35 cellular contexts compared by ENCODE assay signal in the genomic region with DNA sequence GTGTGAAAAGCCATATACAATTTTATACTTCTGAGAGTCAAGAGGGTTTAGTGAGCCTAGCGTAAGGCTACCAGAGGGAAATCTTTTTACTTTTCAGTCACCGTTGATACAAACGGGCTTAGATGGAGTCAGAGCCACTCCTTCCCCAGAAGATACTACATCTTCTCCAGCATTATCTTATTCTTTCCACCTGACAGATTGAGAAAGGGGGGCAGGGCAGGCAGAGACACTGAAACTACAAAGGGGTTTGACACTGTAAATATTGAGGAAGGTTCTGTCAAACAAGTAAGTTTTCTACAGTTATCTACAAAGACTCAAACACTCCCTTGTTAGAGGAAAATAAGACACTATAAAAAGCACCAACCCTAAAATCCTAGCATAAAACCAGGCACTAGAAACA.
DNase-seq lines count a peak whose midpoint lies in the region; ATAC-seq, FAIRE-seq and TF ChIP-seq lines count a peak whose summit lies in the region.
"Had no signal": no experiment of that assay in that cellular context is flagged by ENCODE, and none has a peak within 500 bp of the region (broad histone marks: within the 10 kb centered on the region; RNA-seq: fewer than 3 reads in every experiment).

No MANE protein-coding gene starts in this region.

- TF ChIP-seq EP300 in K562 (IDR thresholded peaks at IDR 0.05; ENCODE audit: low read length) = no peak; the same call in 1 of the 2 replicates

- no peaks in the 10 kb centered on the region for H3K36me3 ChIP-seq in cardiac muscle cell
- H3K36me3 ChIP-seq in Caco-2 (ENCODE audit: control insufficient read depth, insufficient read depth, low read length) = no peaks in the 10 kb centered on the region
- H3K36me3 ChIP-seq in K562 (ENCODE audit: control insufficient read depth, insufficient read depth, low read length) = no peaks in the 10 kb centered on the region
- no peaks in the 10 kb centered on the region for H3K36me3 ChIP-seq in mesodermal cell (ENCODE audit: control insufficient read depth, insufficient read depth, low read length)
- H3K36me3 ChIP-seq: BE2C; BLaER1; BLaER1 treated with 17β-estradiol and CSF1 and Interleukin-3, amounts not matched to agents 10 nM and 100 nM had no signal

- CTCF ChIA-PET in Caco-2 (lab: Charles Lee) = no interaction called here
- CTCF ChIA-PET in K562 (lab: Yijun Ruan, JAX; ENCODE audit: low intra/inter-chr PET ratio) = no interaction called here

- H3K9ac ChIP-seq in K562 (ENCODE audit: insufficient read depth in 1 of 2, low read depth in 2 of 2, low read length in 2 of 2) = no peak overlapping the region
- H3K9ac ChIP-seq: BLaER1; BLaER1 treated with 17β-estradiol and CSF1 and Interleukin-3, amounts not matched to agents 10 nM and 100 nM had no signal

- no peak for TF ChIP-seq POLR2A in K562 (conservative IDR thresholded peaks at IDR 0.05)

- peak overlapping the region; percentile 76 for H3K27ac ChIP-seq in cardiac muscle cell
- H3K27ac ChIP-seq in K562 (ENCODE audit: extremely low read depth, low read depth, low read length) = no peak overlapping the region
- peak overlapping the region; percentile 60 for H3K27ac ChIP-seq in mesodermal cell (ENCODE audit: low read depth, low read length, severe bottlenecking)
- H3K27ac ChIP-seq: 22Rv1; A549; BLaER1; BLaER1 treated with 17β-estradiol and CSF1 and Interleukin-3, amounts not matched to agents 10 nM and 100 nM; C4-2B had no signal

- peaks cover 18% of the 10 kb centered on the region for H3K4me1 Mint-ChIP-seq in Caco-2 (ENCODE audit: low read depth, unreplicated experiment)
- H3K4me1 Mint-ChIP-seq: B cell; CD14-positive monocyte; CD4-positive, CD25-positive, alpha-beta regulatory T cell; CD8-positive, alpha-beta memory T cell had no signal

- H3K9me3 ChIP-seq in cardiac muscle cell (ENCODE audit: low read depth) (no peaks in the 10 kb centered on the region), Caco-2 (no peaks in the 10 kb centered on the region), K562 (replicated peaks; ENCODE audit: control insufficient read depth, insufficient read depth, low read depth, low read length) (no peaks in the 10 kb centered on the region), mesodermal cell (ENCODE audit: control insufficient read depth, low read length) (no peaks in the 10 kb centered on the region)
- H3K9me3 ChIP-seq: A549, BLaER1 had no signal

- POLR2A ChIA-PET in Caco-2 (lab: Charles Lee) = no interaction called here
- POLR2A ChIA-PET in K562 (lab: Yijun Ruan, JAX) = interaction anchor here (0.7 kb wide), 1 partner anchor 279 kb away, joined by 5 read pairs; no protein-coding TSS in a partner anchor

- FAIRE-seq in K562 (lab: Jason Lieb, UNC) = peak; percentile 54
- FAIRE-seq: A204.1, A549, D721Med had no signal

- DNase-seq in cardiac muscle cell (ENCODE audit: low read depth in 1 of 2, low spot score in 1 of 2) (no peak), left cardiac atrium (no peak), Caco-2 (peak in 1 of 2 experiments; percentile 15), K562 (ENCODE audit: extremely low read depth in 1 of 4, low spot score in 3 of 4) (peak in 2 of 4 experiments; percentile 34 to 60), NCI-H1105 (lab: John Stamatoyannopoulos, UW) (no peak), DMS53 (lab: John Stamatoyannopoulos, UW) (no peak), GOT3 (lab: John Stamatoyannopoulos, UW) (no peak)
- DNase-seq: 8988T; ACHN; AML-193; C1 segment of cervical spinal cord; Calu3; CD4-positive, alpha-beta memory T cell; CD4-positive, alpha-beta T cell; CD4-positive, CD25-positive, alpha-beta regulatory T cell; CD8-positive, alpha-beta memory T cell; CD8-positive, alpha-beta T cell; COR-L47; DMS 273 treated with DMSO at 0.1 percent for 48 hours; DMS153; DMS79; DMS79 treated with DMSO at 0.1 percent for 48 hours; DND-41; EL had no signal

- no peak for TF ChIP-seq RAD21 in K562 (CRISPR knock-in tag; conservative IDR thresholded peaks at IDR 0.05 in 1 of 2, IDR thresholded peaks at IDR 0.05 in 1 of 2)

- peak overlapping the region; percentile 34; the same call in 1 of the 2 replicates for H2AFZ ChIP-seq in K562 (ENCODE audit: low read depth, low read length)

- no peaks in the 10 kb centered on the region for H3K27me3 Mint-ChIP-seq in Caco-2 (ENCODE audit: insufficient read depth, unreplicated experiment)
- H3K27me3 Mint-ChIP-seq: B cell; CD4-positive, alpha-beta T cell; CD4-positive, CD25-positive, alpha-beta regulatory T cell had no signal

- no peaks in the 10 kb centered on the region for H4K20me1 ChIP-seq in K562 (replicated peaks; ENCODE audit: control insufficient read depth, insufficient read depth, low read length)
- H4K20me1 ChIP-seq: BLaER1; BLaER1 treated with 17β-estradiol and CSF1 and Interleukin-3, amounts not matched to agents 10 nM and 100 nM had no signal

- 0% methylated on average over 3 of the region's 3 CpGs for WGBS in K562 (ENCODE audit: insufficient coverage, low coverage, missing lambda C conversion rate)
- no CpG with 5 or more reads among the region's 3 CpGs for WGBS in mesodermal cell (ENCODE audit: insufficient coverage in 2 of 2), 2 experiments

- H3K4me1 ChIP-seq in cardiac muscle cell (ENCODE audit: low read depth) (peaks cover 34% of the 10 kb centered on the region), Caco-2 (0 out of 2 replicates have a peak, but pooled peaks cover 7% of the 10 kb centered on the region), K562 (replicated peaks in 1 of 2; ENCODE audit: control insufficient read depth in 2 of 2, insufficient read depth in 2 of 2, low read length in 2 of 2) (peaks cover 4 to 23% of the 10 kb centered on the region in 2 experiments; a peak in 3 of 5 replicates), mesodermal cell (ENCODE audit: control insufficient read depth, insufficient read depth, low read length, poor library complexity, severe bottlenecking) (no peaks in the 10 kb centered on the region)
- H3K4me1 ChIP-seq: A549; BLaER1; BLaER1 treated with 17β-estradiol and CSF1 and Interleukin-3, amounts not matched to agents 10 nM and 100 nM had no signal

- H3K79me2 ChIP-seq in K562 (ENCODE audit: control insufficient read depth, insufficient read depth, low read length) = no peaks in the 10 kb centered on the region; the same call in 2 of the 3 replicates

- peak overlapping the region; percentile 56 for H3K27ac Mint-ChIP-seq in Caco-2 (ENCODE audit: unreplicated experiment)
- H3K27ac Mint-ChIP-seq: B cell; CD14-positive monocyte; CD4-positive, alpha-beta memory T cell; CD4-positive, alpha-beta T cell; CD4-positive, CD25-positive, alpha-beta regulatory T cell; CD8-positive, alpha-beta memory T cell; CD8-positive, alpha-beta T cell had no signal

- in situ Hi-C loops in K562 (cut with MboI) = no loop called here

- no peaks in the 10 kb centered on the region for H3K27me3 ChIP-seq in cardiac muscle cell
- no peaks in the 10 kb centered on the region for H3K27me3 ChIP-seq in Caco-2 (replicated peaks; ENCODE audit: control insufficient read depth, insufficient read depth, low read length)
- H3K27me3 ChIP-seq in K562 (ENCODE audit: control insufficient read depth in 2 of 2, insufficient read depth in 2 of 2, low read length in 2 of 2) = no peaks in the 10 kb centered on the region
- H3K27me3 ChIP-seq: BE2C; BLaER1; BLaER1 treated with 17β-estradiol and CSF1 and Interleukin-3, amounts not matched to agents 10 nM and 100 nM had no signal

- H3K4me2 ChIP-seq in K562 (ENCODE audit: insufficient read depth, low read length) = peak overlapping the region; percentile 25; the same call in 1 of the 2 replicates
- H3K4me2 ChIP-seq: A549; BLaER1; BLaER1 treated with 17β-estradiol and CSF1 and Interleukin-3, amounts not matched to agents 10 nM and 100 nM had no signal

- no TSS peak for BruUV-seq in Caco-2 (replicated peaks; lab: Mats Ljungman, UMichigan)
- no TSS peak for BruUV-seq in K562 (replicated peaks; lab: Mats Ljungman, UMichigan)

- TF ChIP-seq CTCF in cardiac muscle cell (IDR thresholded peaks at IDR 0.05; ENCODE audit: low read depth, low read length) = no peak
- TF ChIP-seq CTCF in Caco-2 (IDR thresholded peaks at IDR 0.05; ENCODE audit: insufficient read depth in 1 of 2, low read depth in 1 of 2, low read length in 1 of 2, severe bottlenecking in 1 of 2, unreplicated experiment in 1 of 2) = no peak
- no peak for TF ChIP-seq CTCF in K562 (IDR thresholded peaks at IDR 0.05 in 2 of 3, conservative IDR thresholded peaks at IDR 0.05 in 1 of 3; ENCODE audit: insufficient read depth in 2 of 3, low read depth in 1 of 3, low read length in 3 of 3)

- no peak overlapping the region for H3K4me3 Mint-ChIP-seq in Caco-2 (ENCODE audit: unreplicated experiment)
- H3K4me3 Mint-ChIP-seq: B cell; CD14-positive monocyte; CD4-positive, alpha-beta memory T cell; CD4-positive, alpha-beta T cell; CD4-positive, CD25-positive, alpha-beta regulatory T cell; CD8-positive, alpha-beta memory T cell; CD8-positive, alpha-beta T cell had no signal

- H3K4me3 ChIP-seq in cardiac muscle cell = no peak overlapping the region
- no peak overlapping the region for H3K4me3 ChIP-seq in Caco-2 (ENCODE audit: low read depth, low read length)
- no peak overlapping the region for H3K4me3 ChIP-seq in K562
- H3K4me3 ChIP-seq in mesodermal cell (ENCODE audit: extremely low read depth, insufficient read depth, low read length, poor library complexity, severe bottlenecking) = no peak overlapping the region
- H3K4me3 ChIP-seq: A549; BLaER1; BLaER1 treated with 17β-estradiol and CSF1 and Interleukin-3, amounts not matched to agents 10 nM and 100 nM had no signal

- no peaks in the 10 kb centered on the region for H3K9me1 ChIP-seq in K562 (ENCODE audit: control insufficient read depth, insufficient read depth, low read length)

- intact Hi-C loops in left cardiac atrium (cut with DNase I) = no loop called here
- intact Hi-C loops in Caco-2 (cut with micrococcal nuclease; ENCODE audit: unreplicated experiment) = no loop called here
- intact Hi-C loops in K562 (cut with micrococcal nuclease) = loop anchor here (2.0 to 10.0 kb wide), 2 partner anchors 99 to 205 kb away; a partner anchor contains a TSS

- peaks cover 12% of the 10 kb centered on the region for H3K9me3 Mint-ChIP-seq in Caco-2 (ENCODE audit: unreplicated experiment)
- H3K9me3 Mint-ChIP-seq: CD4-positive, alpha-beta T cell; CD8-positive, alpha-beta T cell had no signal

- ATAC-seq in left cardiac atrium (no peak), K562 (peak; percentile 34)
- ATAC-seq: A549; CD8-positive, alpha-beta T cell had no signal

- no peaks in the 10 kb centered on the region for H3K36me3 Mint-ChIP-seq in Caco-2 (ENCODE audit: insufficient read depth, unreplicated experiment)
- H3K36me3 Mint-ChIP-seq: CD14-positive monocyte; CD4-positive, alpha-beta memory T cell; CD4-positive, CD25-positive, alpha-beta regulatory T cell; CD8-positive, alpha-beta memory T cell; CD8-positive, alpha-beta T cell had no signal

TF ChIP-seq in K562, 482 proteins besides CTCF, POLR2A, EP300 and RAD21 (continues in another document):
- TF ChIP-seq ARID1B (IDR thresholded peaks at IDR 0.05) = peak; percentile 56
- TF ChIP-seq NELFE (IDR thresholded peaks at IDR 0.05; ENCODE audit: insufficient read depth, insufficient read length) = no peak
- no peak for TF ChIP-seq ZNF780A (CRISPR knock-in tag; IDR thresholded peaks at IDR 0.05)
- TF ChIP-seq SMAD3 (CRISPR knock-in tag; conservative IDR thresholded peaks at IDR 0.05) = no peak
- TF ChIP-seq TAL1 (IDR thresholded peaks at IDR 0.05) = peak; percentile 13; the same call in 1 of the 2 replicates
- TF ChIP-seq RCOR1 (IDR thresholded peaks at IDR 0.05; ENCODE audit: borderline replicate concordance in 1 of 2, low read depth in 2 of 2, low read length in 2 of 2) = 0 out of 4 replicates have a peak, but pooled peaks of 1 of the 2 experiments have one; percentile 10
